ENCODE assay signal across 22 cellular contexts in the genomic region with DNA sequence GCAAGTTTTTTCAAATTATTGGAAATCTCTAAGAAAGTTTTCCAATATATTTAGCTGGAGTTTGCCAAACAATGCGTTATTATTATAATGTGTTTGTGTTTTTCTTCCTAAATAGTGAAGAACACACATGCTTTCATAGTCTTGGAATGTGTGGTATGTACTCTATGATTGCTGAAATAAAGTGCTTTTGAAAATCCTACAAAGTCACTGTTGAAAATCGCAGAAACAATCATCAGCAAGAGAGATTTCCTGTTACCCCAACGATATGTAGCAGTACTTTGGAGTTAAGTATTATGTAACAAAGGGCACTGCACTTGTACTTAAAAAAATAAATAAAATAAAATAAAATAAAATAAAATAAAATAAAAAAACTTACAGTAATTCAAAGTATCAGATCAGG.
DNase-seq lines count a peak whose midpoint lies in the region; ATAC-seq lines count a peak whose summit lies in the region.
"Had no signal": no experiment of that assay in that cellular context is flagged by ENCODE, and none has a peak within 500 bp of the region (broad histone marks: within the 10 kb centered on the region; RNA-seq: fewer than 3 reads in every experiment).

No MANE protein-coding gene starts in this region.

- no peak for ATAC-seq in GM21723 (IDR thresholded peaks at IDR 0.05; ENCODE audit: unreplicated experiment)
- ATAC-seq in activated T-cell treated with anti-CD3 and anti-CD28 coated beads, Interleukin-2, amount 50 U/mL, for 4 hours: no peak
- ATAC-seq: A549; CD8-positive, alpha-beta T cell; T-cell had no signal

- H3K9ac ChIP-seq in GM23248 (no peak overlapping the region), mesendoderm (ENCODE audit: low read length) (no peak overlapping the region)

- no peak overlapping the region for H2BK5ac ChIP-seq in mesendoderm (ENCODE audit: low read length)

- H3K27ac ChIP-seq in GM23248 (no peak overlapping the region), mesendoderm (ENCODE audit: low read depth, low read length) (no peak overlapping the region)
- H3K27ac ChIP-seq: A549, C4-2B had no signal

- H3F3A ChIP-seq in GM23248 (ENCODE audit: insufficient read depth): no peaks in the 10 kb centered on the region

- H3K79me2 ChIP-seq in GM23248 (ENCODE audit: insufficient read depth) (no peaks in the 10 kb centered on the region), mesendoderm (ENCODE audit: control insufficient read depth, insufficient read depth, low read length) (no peaks in the 10 kb centered on the region)

- H3K4me2 ChIP-seq in GM23248 (ENCODE audit: unreplicated experiment): no peak overlapping the region
- H3K4me2 ChIP-seq in mesendoderm (ENCODE audit: low read length): no peak overlapping the region
- H3K4me2 ChIP-seq: A549 had no signal

- H3K4me3 Mint-ChIP-seq in activated T-cell treated with anti-CD3 and anti-CD28 coated beads, Interleukin-2, amount 50 U/mL, for 4 hours: no peak overlapping the region
- H3K4me3 Mint-ChIP-seq: CD8-positive, alpha-beta T cell; T-cell had no signal

- H3K4ac ChIP-seq in mesendoderm (ENCODE audit: low read depth, low read length): no peak overlapping the region

- DNase-seq in GM23248 (peak; percentile 14), amniotic epithelial cell (ENCODE audit: low read depth) (peak; percentile 41), fibroblast of peridontal ligament (ENCODE audit: extremely low read depth) (peak; percentile 18), mesendoderm (peak; percentile 8), COR-L47 (lab: John Stamatoyannopoulos, UW) (no peak), EL (no peak)
- no peak for DNase-seq in activated T-cell treated with anti-CD3 and anti-CD28 coated beads, Interleukin-2, amount 50 U/mL, for 4 hours
- DNase-seq: CD8-positive, alpha-beta T cell; DMS153; DND-41; KG1; MM.1S; NCI-H1694; NCI-H2029 treated with DMSO at 0.1 percent for 48 hours; NCI-H2227 treated with DMSO at 0.1 percent for 48 hours; NCI-H526 treated with DMSO at 0.1 percent for 48 hours; RPMI8226; SHP77; T-cell had no signal

- H3K27me3 ChIP-seq in GM23248 (replicated peaks; ENCODE audit: insufficient read depth) (no peaks in the 10 kb centered on the region), mesendoderm (ENCODE audit: insufficient read depth, low read length, poor library complexity) (no peaks in the 10 kb centered on the region)

- H3K4me1 ChIP-seq in GM23248 (ENCODE audit: insufficient read depth) (0 out of 2 replicates have a peak, but pooled peaks cover 4% of the 10 kb centered on the region), mesendoderm (ENCODE audit: control insufficient read depth, low read depth, low read length) (no peaks in the 10 kb centered on the region)
- H3K4me1 ChIP-seq: A549 had no signal

- no peak overlapping the region for H4K8ac ChIP-seq in mesendoderm (ENCODE audit: low read depth, low read length)

- no peak overlapping the region for H2AFZ ChIP-seq in GM23248

- H3K4me3 ChIP-seq in GM23248 (no peak overlapping the region), mesendoderm (ENCODE audit: low read length) (no peak overlapping the region)
- H3K4me3 ChIP-seq: A549 had no signal

- H3K79me1 ChIP-seq in mesendoderm (ENCODE audit: low read length): no peaks in the 10 kb centered on the region

- no peak overlapping the region for H2BK120ac ChIP-seq in mesendoderm (ENCODE audit: low read depth, low read length)

- H3K18ac ChIP-seq in mesendoderm (ENCODE audit: low read length): no peak overlapping the region

- no peaks in the 10 kb centered on the region for H4K20me1 ChIP-seq in GM23248 (ENCODE audit: insufficient read depth)

- H3K27me3 Mint-ChIP-seq in activated T-cell treated with anti-CD3 and anti-CD28 coated beads, Interleukin-2, amount 50 U/mL, for 4 hours (ENCODE audit: low read depth): no peaks in the 10 kb centered on the region
- H3K27me3 Mint-ChIP-seq: T-cell had no signal

- peaks cover 6% of the 10 kb centered on the region for H3K9me3 Mint-ChIP-seq in activated T-cell treated with anti-CD3 and anti-CD28 coated beads, Interleukin-2, amount 50 U/mL, for 4 hours

- H3K9me2 ChIP-seq in GM23248 (ENCODE audit: insufficient read depth): no peaks in the 10 kb centered on the region

- H2AK5ac ChIP-seq in mesendoderm (ENCODE audit: low read length): no peak overlapping the region

- no peaks in the 10 kb centered on the region for H3K36me3 Mint-ChIP-seq in activated T-cell treated with anti-CD3 and anti-CD28 coated beads, Interleukin-2, amount 50 U/mL, for 4 hours (ENCODE audit: insufficient read depth)
- H3K36me3 Mint-ChIP-seq: CD8-positive, alpha-beta T cell; T-cell had no signal

- H4K5ac ChIP-seq in mesendoderm (ENCODE audit: low read length): no peak overlapping the region

- no peak overlapping the region for H2BK15ac ChIP-seq in mesendoderm (replicated peaks; ENCODE audit: low read depth)

- H3K9me3 ChIP-seq in GM23248 (ENCODE audit: low read depth): no peaks in the 10 kb centered on the region
- H3K9me3 ChIP-seq: A549 had no signal

- in situ Hi-C loops in GM23248 (cut with MboI): no loop called here

- H3K36me3 ChIP-seq in GM23248 (ENCODE audit: low read depth) (no peaks in the 10 kb centered on the region), mesendoderm (ENCODE audit: control insufficient read depth, insufficient read depth, low read length) (no peaks in the 10 kb centered on the region)

- 36 to 39% methylated on average over 3 of the region's 3 CpGs for WGBS in GM23248 (ENCODE audit: low coverage in 1 of 2, low lambda C conversion rate in 2 of 2, missing lambda C conversion rate in 2 of 2), 2 experiments
- WGBS in mesendoderm (ENCODE audit: extremely low coverage, insufficient coverage, low lambda C conversion rate): no CpG with 5 or more reads among the region's 3 CpGs

- H3K23ac ChIP-seq in mesendoderm (ENCODE audit: low read length): no peak overlapping the region

- no peak overlapping the region for H3K56ac ChIP-seq in mesendoderm (ENCODE audit: low read length)

- H3K4me1 Mint-ChIP-seq in activated T-cell treated with anti-CD3 and anti-CD28 coated beads, Interleukin-2, amount 50 U/mL, for 4 hours (ENCODE audit: low read depth): no peaks in the 10 kb centered on the region
- H3K4me1 Mint-ChIP-seq: T-cell had no signal

Comparison
In these comparisons a context has a peak if more than half of its experiments do, and no peak if none do; other contexts are left out.
1. DNase-seq: peak in GM23248 (single experiment), amniotic epithelial cell (single experiment), fibroblast of peridontal ligament (single experiment) and mesendoderm (single experiment); none in COR-L47 (single experiment), activated T-cell treated with anti-CD3 and anti-CD28 coated beads, Interleukin-2, amount 50 U/mL, for 4 hours (single experiment) and EL (single experiment).